Comparison of ENCODE assay signal across 26 cellular contexts in the genomic region with DNA sequence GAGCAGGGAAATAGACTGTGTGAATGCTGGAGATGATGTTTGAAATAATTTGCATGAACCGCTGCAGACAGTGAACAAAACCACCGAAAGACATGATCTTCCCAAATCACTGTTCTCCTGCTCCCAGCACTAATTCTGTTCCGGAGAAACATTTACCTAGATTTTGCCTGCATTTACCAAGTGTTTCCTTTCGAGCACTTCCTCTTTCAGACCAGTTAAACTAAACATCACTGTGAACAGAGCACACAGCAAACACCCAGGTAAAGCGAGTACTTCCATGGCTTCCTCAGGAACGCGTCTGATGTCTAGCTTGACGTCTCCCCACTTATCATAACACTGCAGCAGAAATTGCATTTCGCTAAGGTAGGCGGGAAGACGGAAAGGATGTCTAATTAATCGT.
"Had no signal": no experiment of that assay in that cellular context is flagged by ENCODE, and none has a peak within 500 bp of the region (broad histone marks: within the 10 kb centered on the region; RNA-seq: fewer than 3 reads in every experiment).

No MANE protein-coding gene starts in this region.

- H3K9me3 Mint-ChIP-seq: activated CD4-positive, alpha-beta T cell treated with anti-CD3 and anti-CD28 coated beads, Interleukin-2, amount 10 ng/mL, durations not matched to agents 7 days and 5 days; activated naive CD4-positive, alpha-beta T cell treated with anti-CD3 and anti-CD28 coated beads, Interleukin-2, amount 50 U/mL, for 24 hours; activated T-cell treated with anti-CD3 and anti-CD28 coated beads, Interleukin-2, amount 50 U/mL, for 24 hours; activated T-helper 2 cell treated with anti-CD3 and anti-CD28 coated beads, Interferon-gamma antibody, Interleukin-2, Interleukin-4, amounts not matched to agents 10 μg/mL and 5 μg/mL and 100 μg/mL, durations not matched to agents 14 hours and 24 hours and 36 hours had no signal

- FAIRE-seq: astrocyte had no signal

- DNase-seq: activated CD4-positive, alpha-beta T cell treated with anti-CD3 and anti-CD28 coated beads for 36 hours; activated CD4-positive, alpha-beta T cell treated with anti-CD3 and anti-CD28 coated beads, Interleukin-2, amount 10 ng/mL, durations not matched to agents 7 days and 5 days; activated CD4-positive, alpha-beta T cell treated with anti-CD3 and anti-CD28 coated beads, Interleukin-2, amount 50 U/mL, for 48 hours; activated CD8-positive, alpha-beta T cell treated with anti-CD3 and anti-CD28 coated beads, Interleukin-2, amount 10 ng/mL, durations not matched to agents 7 days and 5 days; activated gamma-delta T cell; activated naive CD4-positive, alpha-beta T cell treated with Interleukin-2 at 50 U/mL for 16 hours; activated T-cell treated with anti-CD3 and anti-CD28 coated beads, Interleukin-2, amount 50 U/mL, for 24 hours; adrenal gland; body of pancreas; caudate nucleus; cerebellar nuclear complex; MM.1S; MV-4-11; NCI-H1092; NCI-H1436 treated with DMSO at 0.1 percent for 48 hours; NCI-H1694 treated with DMSO at 0.1 percent for 48 hours; NCI-H2081; NCI-H226; NCI-H69; Right ventricle myocardium superior; T1000 had no signal

- H3K27ac ChIP-seq: adrenal gland, body of pancreas, breast epithelium, KMS-11 had no signal

- H3K4me1 Mint-ChIP-seq: activated naive CD4-positive, alpha-beta T cell treated with anti-CD3 and anti-CD28 coated beads, Interleukin-2, amount 50 U/mL, for 24 hours had no signal

- ATAC-seq: activated CD4-positive, alpha-beta T cell treated with anti-CD3 and anti-CD28 coated beads for 36 hours; activated CD8-positive, alpha-beta T cell treated with anti-CD3 and anti-CD28 coated beads, Interleukin-2, amount 10 ng/mL, durations not matched to agents 7 days and 5 days; body of pancreas had no signal

- H3K4me2 ChIP-seq: KMS-11 had no signal

- H3K27me3 Mint-ChIP-seq: activated naive CD4-positive, alpha-beta T cell treated with anti-CD3 and anti-CD28 coated beads, Interleukin-2, amount 50 U/mL, for 24 hours had no signal

- H3K27ac Mint-ChIP-seq: activated CD4-positive, alpha-beta T cell treated with anti-CD3 and anti-CD28 coated beads for 36 hours; activated CD4-positive, alpha-beta T cell treated with anti-CD3 and anti-CD28 coated beads, Interleukin-2, amount 10 ng/mL, durations not matched to agents 7 days and 5 days; activated CD8-positive, alpha-beta T cell treated with anti-CD3 and anti-CD28 coated beads, Interleukin-2, amount 10 ng/mL, durations not matched to agents 7 days and 5 days; activated naive CD4-positive, alpha-beta T cell treated with anti-CD3 and anti-CD28 coated beads, Interleukin-2, amount 50 U/mL, for 24 hours; activated T-cell treated with anti-CD3 and anti-CD28 coated beads, Interleukin-2, amount 50 U/mL, for 24 hours; activated T-helper 2 cell treated with anti-CD3 and anti-CD28 coated beads, Interferon-gamma antibody, Interleukin-2, Interleukin-4, amounts not matched to agents 10 μg/mL and 5 μg/mL and 100 μg/mL, durations not matched to agents 14 hours and 24 hours and 36 hours had no signal

- H3K4me1 ChIP-seq: adrenal gland, body of pancreas, breast epithelium had no signal

- H3K36me3 ChIP-seq: adrenal gland, breast epithelium had no signal

- H3K9ac ChIP-seq: KMS-11 had no signal

- H3K4me3 Mint-ChIP-seq: activated CD4-positive, alpha-beta T cell treated with anti-CD3 and anti-CD28 coated beads for 36 hours; activated CD4-positive, alpha-beta T cell treated with anti-CD3 and anti-CD28 coated beads, Interleukin-2, amount 10 ng/mL, durations not matched to agents 7 days and 5 days; activated CD8-positive, alpha-beta T cell treated with anti-CD3 and anti-CD28 coated beads, Interleukin-2, amount 10 ng/mL, durations not matched to agents 7 days and 5 days; activated naive CD4-positive, alpha-beta T cell treated with anti-CD3 and anti-CD28 coated beads, Interleukin-2, amount 50 U/mL, for 24 hours; activated T-cell treated with anti-CD3 and anti-CD28 coated beads, Interleukin-2, amount 50 U/mL, for 24 hours had no signal

- H3K9me3 ChIP-seq: adrenal gland, body of pancreas, breast epithelium had no signal

- H3K4me3 ChIP-seq: adrenal gland, body of pancreas, breast epithelium had no signal

- H3K27me3 ChIP-seq: adrenal gland, body of pancreas had no signal
